In genomic region chr14:89957791-89958190, GRCh38 we compare ENCODE assay signal across 12 cellular contexts. TPM values are rescaled to one million over a fixed set of nuclear protein-coding genes. Genes with fewer than 3 reads are reported as not detected.
DNase-seq lines count a peak whose midpoint lies in the region; ATAC-seq and TF ChIP-seq lines count a peak whose summit lies in the region.
"Had no signal": no experiment of that assay in that cellular context is flagged by ENCODE, and none has a peak within 500 bp of the region (broad histone marks: within the 10 kb centered on the region; RNA-seq: fewer than 3 reads in every experiment).

No MANE protein-coding gene starts in this region.

- peaks cover 47% of the 10 kb centered on the region for H3K79me2 ChIP-seq in HCT116 (ENCODE audit: insufficient read depth, low read length)

- RAD21 ChIA-PET in HCT116 (lab: Charles Lee; ENCODE audit: low non-redundant PET in 1 of 2, low total read pairs in 2 of 2, uncharacterized antibody in 2 of 2, unreplicated experiment in 2 of 2): no interaction called here

- intact Hi-C loops in HCT116 (cut with micrococcal nuclease): loop anchor here (5.0 to 10.0 kb wide), 2 partner anchors 100 to 533 kb away; no protein-coding TSS in a partner anchor
- intact Hi-C loops in naive thymus-derived CD4-positive, alpha-beta T cell (cut with micrococcal nuclease): loop anchor here (2.0 to 10.0 kb wide), 6 partner anchors 801 to 1963 kb away; partner anchors contain the start of genes GALC (in 1 of the 2), PPP4R3A (in 1 of the 2), RPS6KA5 (in 1 of the 2) and SPATA7 (in 1 of the 2)

- H3K36me3 Mint-ChIP-seq in activated naive CD8-positive, alpha-beta T cell treated with anti-CD3 and anti-CD28 coated beads, Interleukin-2, amount 50 U/mL, for 24 hours (ENCODE audit: low read depth): peaks cover 56% of the 10 kb centered on the region
- H3K36me3 Mint-ChIP-seq in naive thymus-derived CD4-positive, alpha-beta T cell: peaks cover 4 to 32% (median 17%) of the 10 kb centered on the region in 5 donors

- TF ChIP-seq POLR2A in HCT116 (IDR thresholded peaks at IDR 0.05; ENCODE audit: borderline replicate concordance, extremely low read depth, insufficient read depth, insufficient read length): no peak

- H3K4me3 Mint-ChIP-seq in activated naive CD8-positive, alpha-beta T cell treated with anti-CD3 and anti-CD28 coated beads, Interleukin-2, amount 50 U/mL, for 24 hours: peak overlapping the region; percentile 97
- peak overlapping the region in 8 of 10 donors; percentile 29 to 98 (median 82) for H3K4me3 Mint-ChIP-seq in naive thymus-derived CD4-positive, alpha-beta T cell

- no peak for ATAC-seq in HCT116
- no peak for ATAC-seq in activated naive CD8-positive, alpha-beta T cell treated with anti-CD3 and anti-CD28 coated beads, Interleukin-2, amount 50 U/mL, for 24 hours
- ATAC-seq in naive thymus-derived CD4-positive, alpha-beta T cell: no peak
- no peak for ATAC-seq in GM19455 (IDR thresholded peaks at IDR 0.05; ENCODE audit: unreplicated experiment)
- ATAC-seq: heart right ventricle had no signal

- no peak overlapping the region for H3K9ac ChIP-seq in HCT116 (ENCODE audit: low read length)

- DNase-seq in C1 segment of cervical spinal cord (lab: John Stamatoyannopoulos, UW): peak in 8 of 14 donors; percentile 3 to 62 (median 26)
- DNase-seq in HCT116 (ENCODE audit: low read depth, low spot score): no peak
- DNase-seq in activated naive CD8-positive, alpha-beta T cell treated with anti-CD3 and anti-CD28 coated beads, Interleukin-2, amount 50 U/mL, for 24 hours: no peak
- DNase-seq in naive thymus-derived CD4-positive, alpha-beta T cell: no peak
- no peak for DNase-seq in iPS-NIHi11 (ENCODE audit: low spot score)
- DNase-seq in effector CD4-positive, alpha-beta T cell: no peak
- DNase-seq in LoVo (ENCODE audit: low spot score): no peak
- DNase-seq: heart right ventricle, MM.1S, NCI-H446 had no signal

- TF ChIP-seq CTCF in HCT116 (IDR thresholded peaks at IDR 0.05 in 2 of 3, conservative IDR thresholded peaks at IDR 0.05 in 1 of 3; ENCODE audit: borderline replicate concordance in 1 of 3, insufficient read depth in 1 of 3, low read depth in 2 of 3, low read length in 2 of 3): no peak

- peaks cover 2% of the 10 kb centered on the region for H3K27me3 Mint-ChIP-seq in activated naive CD8-positive, alpha-beta T cell treated with anti-CD3 and anti-CD28 coated beads, Interleukin-2, amount 50 U/mL, for 24 hours
- no peaks in the 10 kb centered on the region for H3K27me3 Mint-ChIP-seq in naive thymus-derived CD4-positive, alpha-beta T cell

- H3K27ac Mint-ChIP-seq in activated naive CD8-positive, alpha-beta T cell treated with anti-CD3 and anti-CD28 coated beads, Interleukin-2, amount 50 U/mL, for 24 hours: peak overlapping the region; percentile 97
- H3K27ac Mint-ChIP-seq in naive thymus-derived CD4-positive, alpha-beta T cell: peak overlapping the region in 5 of 9 donors; percentile 16 to 99 (median 92)

- no peak overlapping the region for H3K27ac ChIP-seq in HCT116 (ENCODE audit: low read depth, low read length)
- H3K27ac ChIP-seq in naive thymus-derived CD4-positive, alpha-beta T cell (ENCODE audit: low read depth, low read length): no peak overlapping the region
- H3K27ac ChIP-seq: coronary artery had no signal

- H2AFZ ChIP-seq in HCT116 (ENCODE audit: low read depth, low read length, poor library complexity, severe bottlenecking): no peak overlapping the region

- peak overlapping the region; percentile 96; the same call in 1 of the 2 replicates for H3K4me2 ChIP-seq in HCT116 (ENCODE audit: low read length)

- no peaks in the 10 kb centered on the region for H3K9me3 ChIP-seq in HCT116 (ENCODE audit: control insufficient read depth in 1 of 2, insufficient read depth in 1 of 2, low read depth in 1 of 2, low read length in 2 of 2)
- H3K9me3 ChIP-seq in naive thymus-derived CD4-positive, alpha-beta T cell (ENCODE audit: control insufficient read depth in 2 of 3, low read length in 3 of 3): no peaks in the 10 kb centered on the region
- H3K9me3 ChIP-seq: heart right ventricle had no signal

- no peaks in the 10 kb centered on the region for H3K27me3 ChIP-seq in HCT116 (ENCODE audit: insufficient read depth, low read length)
- H3K27me3 ChIP-seq in naive thymus-derived CD4-positive, alpha-beta T cell (ENCODE audit: control insufficient read depth in 2 of 2, insufficient read depth in 2 of 2, low read length in 2 of 2): no peaks in the 10 kb centered on the region
- H3K27me3 ChIP-seq: heart right ventricle had no signal

- POLR2A ChIA-PET in HCT116 (lab: Charles Lee): no interaction called here
- POLR2A ChIA-PET in naive thymus-derived CD4-positive, alpha-beta T cell (lab: Charles Lee): interaction anchor here (2.3 kb wide), 1 partner anchor 10 kb away, joined by 5 read pairs; no protein-coding TSS in a partner anchor

- no peak for TF ChIP-seq RAD21 in HCT116 (IDR thresholded peaks at IDR 0.05; ENCODE audit: low read depth)

- no peaks in the 10 kb centered on the region for H4K20me1 ChIP-seq in HCT116 (ENCODE audit: insufficient read depth)

- peaks cover 0 to 11% of the 10 kb centered on the region in 2 experiments; a peak in 2 of 4 replicates for H3K36me3 ChIP-seq in HCT116 (ENCODE audit: control insufficient read depth in 1 of 2, insufficient read depth in 2 of 2, low read length in 2 of 2)
- peaks cover 0 to 7% (median 0%) of the 10 kb centered on the region in 3 experiments for H3K36me3 ChIP-seq in naive thymus-derived CD4-positive, alpha-beta T cell (ENCODE audit: control insufficient read depth in 2 of 3, insufficient read depth in 3 of 3, low read length in 3 of 3)

- CTCF ChIA-PET in HCT116 (lab: Charles Lee): interaction anchor here (5.4 kb wide), 1 partner anchor 18 kb away, joined by 58 read pairs; no protein-coding TSS in a partner anchor
- CTCF ChIA-PET in naive thymus-derived CD4-positive, alpha-beta T cell (lab: Charles Lee): interaction anchor here (1.4 to 4.5 kb wide), 3 partner anchors 16 to 20 kb away, joined by 3 to 17 read pairs (median 3); no protein-coding TSS in a partner anchor

- no peaks in the 10 kb centered on the region for H3K9me2 ChIP-seq in HCT116 (ENCODE audit: insufficient read depth)

- peaks cover 14 to 21% of the 10 kb centered on the region in 2 experiments; a peak in 3 of 4 replicates for H3K4me1 ChIP-seq in HCT116 (ENCODE audit: control insufficient read depth in 1 of 2, insufficient read depth in 2 of 2, low read length in 2 of 2)
- peaks cover 35 to 45% of the 10 kb centered on the region in 2 donors for H3K4me1 ChIP-seq in naive thymus-derived CD4-positive, alpha-beta T cell (ENCODE audit: control insufficient read depth in 2 of 2, insufficient read depth in 2 of 2, low read length in 2 of 2)

- H3K4me1 Mint-ChIP-seq in activated naive CD8-positive, alpha-beta T cell treated with anti-CD3 and anti-CD28 coated beads, Interleukin-2, amount 50 U/mL, for 24 hours: peaks cover 65% of the 10 kb centered on the region
- H3K4me1 Mint-ChIP-seq in naive thymus-derived CD4-positive, alpha-beta T cell: peaks cover 38 to 78% (median 71%) of the 10 kb centered on the region in 7 donors

- H3K4me3 ChIP-seq in HCT116 (replicated peaks in 1 of 2; ENCODE audit: low read depth in 1 of 2, low read length in 2 of 2): no peak overlapping the region
- no peak overlapping the region for H3K4me3 ChIP-seq in naive thymus-derived CD4-positive, alpha-beta T cell (ENCODE audit: low read length)
- H3K4me3 ChIP-seq: coronary artery, heart right ventricle had no signal

- H3K9me3 Mint-ChIP-seq in activated naive CD8-positive, alpha-beta T cell treated with anti-CD3 and anti-CD28 coated beads, Interleukin-2, amount 50 U/mL, for 24 hours: peaks cover 5% of the 10 kb centered on the region
- H3K9me3 Mint-ChIP-seq in naive thymus-derived CD4-positive, alpha-beta T cell: no peaks in the 10 kb centered on the region

- BruUV-seq in HCT116 (replicated peaks; lab: Mats Ljungman, UMichigan): no TSS peak

TF ChIP-seq in HCT116, 20 proteins besides CTCF, POLR2A, EP300 and RAD21:
- TF ChIP-seq YY1 (IDR thresholded peaks at IDR 0.05; ENCODE audit: extremely low read depth, insufficient replicate concordance, low read depth, low read length): no peak

RNA-seq across cellular contexts. Expression of gene TDP1, which starts 2.1 kb away (rescaled TPM):
- 37.1 TPM for total RNA-seq in HCT116 (2021; ENCODE audit: unreplicated experiment)
- polyA plus RNA-seq in HCT116 (2012): 19.1 and 25.1 TPM in 2 replicates
- total RNA-seq in naive thymus-derived CD4-positive, alpha-beta T cell: 10 to 100 TPM; 61.7 to 69.2 (median 62.3) TPM
- 10 to 100 TPM; 39.0 to 50.6 TPM for polyA plus RNA-seq in naive thymus-derived CD4-positive, alpha-beta T cell

RNA-seq across cellular contexts. Expression of gene EFCAB11, which starts 3.3 kb away (rescaled TPM):
- 18.1 TPM for total RNA-seq in HCT116 (2021; ENCODE audit: unreplicated experiment)
- polyA plus RNA-seq in HCT116 (2012): 9.6 and 14.6 TPM in 2 replicates
- total RNA-seq in naive thymus-derived CD4-positive, alpha-beta T cell: 1 to 10 TPM; 1.2 to 8.5 (median 1.9) TPM
- 1 to 10 TPM; 1.9 to 3.0 TPM for polyA plus RNA-seq in naive thymus-derived CD4-positive, alpha-beta T cell

Comparison
In these comparisons a context has a peak if more than half of its experiments do, and no peak if none do; other contexts are left out.
1. DNase-seq: peak in C1 segment of cervical spinal cord (8 of 14); none in HCT116 (single experiment), activated naive CD8-positive, alpha-beta T cell treated with anti-CD3 and anti-CD28 coated beads, Interleukin-2, amount 50 U/mL, for 24 hours (single experiment), naive thymus-derived CD4-positive, alpha-beta T cell (0 of 9), iPS-NIHi11 (single experiment), effector CD4-positive, alpha-beta T cell (single experiment) and LoVo (single experiment).